15 cellular contexts compared by ENCODE assay signal in the genomic region with DNA sequence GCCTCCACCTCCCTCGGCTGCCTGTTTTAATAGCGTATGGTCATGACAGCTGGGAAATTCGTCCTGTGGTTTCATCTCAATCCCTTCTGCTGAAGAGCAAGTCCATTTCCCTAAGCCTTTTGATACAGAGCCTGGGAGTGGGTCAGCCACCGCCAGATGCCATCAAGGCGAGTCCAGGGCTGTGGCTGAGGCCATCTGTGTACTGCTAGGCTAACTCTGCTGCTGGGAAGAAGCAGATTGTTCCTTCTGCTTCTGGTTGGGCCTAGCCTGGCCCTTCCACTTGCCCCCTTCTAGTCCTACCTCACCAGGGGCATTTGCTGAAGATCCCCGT. TPM values are rescaled to one million over a fixed set of nuclear protein-coding genes. Genes with fewer than 3 reads are reported as not detected.
A peak's percentile ranks its signal among the peaks of the same experiment; 100 is the strongest.
DNase-seq lines count a peak whose midpoint lies in the region; ATAC-seq and TF ChIP-seq lines count a peak whose summit lies in the region.
"Had no signal": no experiment of that assay in that cellular context is flagged by ENCODE, and none has a peak within 500 bp of the region (broad histone marks: within the 10 kb centered on the region; RNA-seq: fewer than 3 reads in every experiment).

No MANE protein-coding gene starts in this region.

- TF ChIP-seq CTCF in HCT116 (IDR thresholded peaks at IDR 0.05 in 2 of 3, conservative IDR thresholded peaks at IDR 0.05 in 1 of 3; ENCODE audit: borderline replicate concordance in 1 of 3, insufficient read depth in 1 of 3, low read depth in 2 of 3, low read length in 2 of 3) = no peak
- TF ChIP-seq CTCF in RWPE2 (IDR thresholded peaks at IDR 0.05; ENCODE audit: poor library complexity, severe bottlenecking) = no peak
- no peak for TF ChIP-seq CTCF in esophagus squamous epithelium (IDR thresholded peaks at IDR 0.05)

- peaks cover 14% of the 10 kb centered on the region; the same call in 1 of the 2 replicates for H3K79me2 ChIP-seq in HCT116 (ENCODE audit: insufficient read depth, low read length)

- H3K9me3 ChIP-seq in HCT116 (ENCODE audit: control insufficient read depth in 1 of 2, insufficient read depth in 1 of 2, low read depth in 1 of 2, low read length in 2 of 2) (no peaks in the 10 kb centered on the region), RWPE2 (ENCODE audit: severe bottlenecking) (no peaks in the 10 kb centered on the region), esophagus squamous epithelium (no peaks in the 10 kb centered on the region)
- H3K9me3 ChIP-seq: HAP-1 had no signal

- POLR2A ChIA-PET in HCT116 (lab: Charles Lee) = no interaction called here

- BruUV-seq in HCT116 (replicated peaks; lab: Mats Ljungman, UMichigan) = no TSS peak

- no peaks in the 10 kb centered on the region for H3K9me2 ChIP-seq in HCT116 (ENCODE audit: insufficient read depth)

- H3K27me3 ChIP-seq in HCT116 (ENCODE audit: insufficient read depth, low read length) = no peaks in the 10 kb centered on the region
- no peaks in the 10 kb centered on the region for H3K27me3 ChIP-seq in RWPE2 (ENCODE audit: insufficient read depth, poor library complexity, severe bottlenecking)
- H3K27me3 ChIP-seq in esophagus squamous epithelium = no peaks in the 10 kb centered on the region

- no peak overlapping the region for H3K4me3 ChIP-seq in HCT116 (replicated peaks in 1 of 2; ENCODE audit: low read depth in 1 of 2, low read length in 2 of 2)
- H3K4me3 ChIP-seq in RWPE2 (ENCODE audit: severe bottlenecking) = no peak overlapping the region
- no peak overlapping the region for H3K4me3 ChIP-seq in esophagus squamous epithelium
- no peak overlapping the region for H3K4me3 ChIP-seq in skin epidermis
- H3K4me3 ChIP-seq: HAP-1 had no signal

- CTCF ChIA-PET in HCT116 (lab: Charles Lee) = interaction anchor here (1.1 to 1.2 kb wide), 2 partner anchors 19 to 27 kb away, joined by 3 read pairs; no protein-coding TSS in a partner anchor

- H3K27ac ChIP-seq in HCT116 (ENCODE audit: low read depth, low read length) = no peak overlapping the region
- H3K27ac ChIP-seq in RWPE2 (ENCODE audit: poor library complexity, severe bottlenecking) = peak overlapping the region; percentile 95
- H3K27ac ChIP-seq in esophagus squamous epithelium = peak overlapping the region; percentile 94 to 98 (median 94)
- H3K27ac ChIP-seq in skin epidermis = peak overlapping the region in 17 of 21 experiments; percentile 17 to 87 (median 57)

- no peaks in the 10 kb centered on the region for H4K20me1 ChIP-seq in HCT116 (ENCODE audit: insufficient read depth)

- H3K9ac ChIP-seq in HCT116 (ENCODE audit: low read length) = no peak overlapping the region

- 0 out of 2 replicates have a peak overlapping the region, but pooled peaks have one; percentile 7 for H3K4me2 ChIP-seq in HCT116 (ENCODE audit: low read length)

- no peak for ATAC-seq in HCT116
- peak; percentile 22; the same call in 1 of the 3 replicates for ATAC-seq in RWPE2 (ENCODE audit: low read depth)
- no peak for ATAC-seq in GM18873 (IDR thresholded peaks at IDR 0.05; ENCODE audit: low FRiP score, unreplicated experiment)
- ATAC-seq: activated T-cell treated with anti-CD3 and anti-CD28 coated beads, Interleukin-2, amount 50 U/mL, for 72 hours had no signal

- TF ChIP-seq RAD21 in HCT116 (IDR thresholded peaks at IDR 0.05; ENCODE audit: low read depth) = no peak

- RAD21 ChIA-PET in HCT116 (lab: Charles Lee; ENCODE audit: low non-redundant PET in 1 of 2, low total read pairs in 2 of 2, uncharacterized antibody in 2 of 2, unreplicated experiment in 2 of 2) = no interaction called here

- intact Hi-C loops in HCT116 (cut with micrococcal nuclease) (no loop called here), esophagus squamous epithelium (cut with DNase I) (no loop called here), posterior vena cava (cut with DNase I) (no loop called here)

- no peak overlapping the region for H2AFZ ChIP-seq in HCT116 (ENCODE audit: low read depth, low read length, poor library complexity, severe bottlenecking)

- WGBS in esophagus squamous epithelium, 2 donors = 59 to 83% methylated on average over 3 to 4 of the region's 6 CpGs

- H3K4me1 ChIP-seq in HCT116 (ENCODE audit: control insufficient read depth in 1 of 2, insufficient read depth in 2 of 2, low read length in 2 of 2) (peaks cover 13 to 53% of the 10 kb centered on the region in 2 experiments), RWPE2 (ENCODE audit: insufficient read depth, poor library complexity, severe bottlenecking) (peaks cover 56% of the 10 kb centered on the region), esophagus squamous epithelium (peaks cover 46 to 99% (median 55%) of the 10 kb centered on the region in 3 donors)
- H3K4me1 ChIP-seq: HAP-1 had no signal

- DNase-seq in HCT116 (ENCODE audit: low read depth, low spot score) = no peak
- no peak for DNase-seq in RWPE2 (ENCODE audit: low spot score)
- DNase-seq in esophagus squamous epithelium (lab: John Stamatoyannopoulos, UW) = no peak
- no peak for DNase-seq in posterior vena cava (ENCODE audit: low spot score)
- no peak for DNase-seq in dermis blood vessel endothelial cell
- no peak for DNase-seq in activated T-cell treated with anti-CD3 and anti-CD28 coated beads, Interleukin-2, amount 50 U/mL, for 1 hour
- DNase-seq: activated CD4-positive, alpha-beta T cell treated with anti-CD3 and anti-CD28 coated beads for 48 hours; activated T-cell treated with anti-CD3 and anti-CD28 coated beads, Interleukin-2, amount 50 U/mL, for 72 hours; kidney glomerular epithelial cell; NCI-H2171 treated with DMSO at 0.1 percent for 48 hours; OCI-M1; stimulated activated naive CD4-positive, alpha-beta T cell treated with Interleukin-2 at 50 U/mL for 16 hours had no signal

- no peak for TF ChIP-seq POLR2A in HCT116 (IDR thresholded peaks at IDR 0.05; ENCODE audit: borderline replicate concordance, extremely low read depth, insufficient read depth, insufficient read length)
- no peak for TF ChIP-seq POLR2A in esophagus squamous epithelium (IDR thresholded peaks at IDR 0.05)

- H3K36me3 ChIP-seq in HCT116 (ENCODE audit: control insufficient read depth in 1 of 2, insufficient read depth in 2 of 2, low read length in 2 of 2) (peaks cover 0 to 2% of the 10 kb centered on the region in 2 experiments; a peak in 1 of 4 replicates), RWPE2 (ENCODE audit: low read depth) (peaks cover 28% of the 10 kb centered on the region), esophagus squamous epithelium (peaks cover 0 to 23% (median 0%) of the 10 kb centered on the region in 3 donors)
- H3K36me3 ChIP-seq: HAP-1 had no signal

TF ChIP-seq in HCT116, 20 proteins besides CTCF, POLR2A, EP300 and RAD21 (continues in another document):
- no peak for TF ChIP-seq FOSL1 (IDR thresholded peaks at IDR 0.05; ENCODE audit: low read depth)
- no peak for TF ChIP-seq ZNF274 (IDR thresholded peaks at IDR 0.05; ENCODE audit: low read depth, low read length)
- no peak for TF ChIP-seq TCF7L2 (IDR thresholded peaks at IDR 0.05; ENCODE audit: borderline replicate concordance, extremely low read depth, insufficient read depth, insufficient read length)
- TF ChIP-seq, protein P1, sequence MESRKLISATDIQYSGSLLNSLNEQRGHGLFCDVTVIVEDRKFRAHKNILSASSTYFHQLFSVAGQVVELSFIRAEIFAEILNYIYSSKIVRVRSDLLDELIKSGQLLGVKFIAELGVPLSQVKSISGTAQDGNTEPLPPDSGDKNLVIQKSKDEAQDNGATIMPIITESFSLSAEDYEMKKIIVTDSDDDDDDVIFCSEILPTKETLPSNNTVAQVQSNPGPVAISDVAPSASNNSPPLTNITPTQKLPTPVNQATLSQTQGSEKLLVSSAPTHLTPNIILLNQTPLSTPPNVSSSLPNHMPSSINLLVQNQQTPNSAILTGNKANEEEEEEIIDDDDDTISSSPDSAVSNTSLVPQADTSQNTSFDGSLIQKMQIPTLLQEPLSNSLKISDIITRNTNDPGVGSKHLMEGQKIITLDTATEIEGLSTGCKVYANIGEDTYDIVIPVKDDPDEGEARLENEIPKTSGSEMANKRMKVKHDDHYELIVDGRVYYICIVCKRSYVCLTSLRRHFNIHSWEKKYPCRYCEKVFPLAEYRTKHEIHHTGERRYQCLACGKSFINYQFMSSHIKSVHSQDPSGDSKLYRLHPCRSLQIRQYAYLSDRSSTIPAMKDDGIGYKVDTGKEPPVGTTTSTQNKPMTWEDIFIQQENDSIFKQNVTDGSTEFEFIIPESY (IDR thresholded peaks at IDR 0.05; ENCODE audit: extremely low read depth, insufficient replicate concordance, low read length) = no peak
- TF ChIP-seq, protein P2, sequence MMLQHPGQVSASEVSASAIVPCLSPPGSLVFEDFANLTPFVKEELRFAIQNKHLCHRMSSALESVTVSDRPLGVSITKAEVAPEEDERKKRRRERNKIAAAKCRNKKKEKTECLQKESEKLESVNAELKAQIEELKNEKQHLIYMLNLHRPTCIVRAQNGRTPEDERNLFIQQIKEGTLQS (IDR thresholded peaks at IDR 0.05) = no peak
- no peak for TF ChIP-seq POLR2AphosphoS5 (IDR thresholded peaks at IDR 0.05; ENCODE audit: low read depth, low read length)
- TF ChIP-seq ZFX (IDR thresholded peaks at IDR 0.05) = no peak
- TF ChIP-seq SIN3A (IDR thresholded peaks at IDR 0.05; ENCODE audit: low read depth) = no peak
- TF ChIP-seq JUND (IDR thresholded peaks at IDR 0.05) = no peak
- TF ChIP-seq EGR1 (IDR thresholded peaks at IDR 0.05; ENCODE audit: low read depth) = no peak
- TF ChIP-seq YY1 (IDR thresholded peaks at IDR 0.05; ENCODE audit: extremely low read depth, insufficient replicate concordance, low read depth, low read length) = no peak
- TF ChIP-seq SRF (IDR thresholded peaks at IDR 0.05; ENCODE audit: low read depth) = no peak
- TF ChIP-seq ELF1 (IDR thresholded peaks at IDR 0.05; ENCODE audit: borderline replicate concordance, low read depth) = no peak
- no peak for TF ChIP-seq EZH2 (IDR thresholded peaks at IDR 0.05)
- TF ChIP-seq, protein P3, sequence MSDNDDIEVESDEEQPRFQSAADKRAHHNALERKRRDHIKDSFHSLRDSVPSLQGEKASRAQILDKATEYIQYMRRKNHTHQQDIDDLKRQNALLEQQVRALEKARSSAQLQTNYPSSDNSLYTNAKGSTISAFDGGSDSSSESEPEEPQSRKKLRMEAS (IDR thresholded peaks at IDR 0.05) = no peak
- no peak for TF ChIP-seq EZH2phosphoT487 (IDR thresholded peaks at IDR 0.05; ENCODE audit: borderline replicate concordance)
- TF ChIP-seq CBX3 (IDR thresholded peaks at IDR 0.05; ENCODE audit: low read depth) = no peak
- no peak for TF ChIP-seq SP1 (IDR thresholded peaks at IDR 0.05; ENCODE audit: low read depth)

RNA-seq across cellular contexts. Expression of gene NECTIN1, which starts 26.8 kb away (rescaled TPM):
- 23.8 TPM for total RNA-seq in HCT116 (2021; ENCODE audit: unreplicated experiment)
- polyA plus RNA-seq in HCT116 (2012) = 17.7 and 22.2 TPM in 2 replicates
- total RNA-seq in esophagus squamous epithelium = 100 to 1,000 TPM in 2 of 4 donors, 10 to 100 TPM in 2; 72.5 to 163 (median 117) TPM
- total RNA-seq in posterior vena cava = 10 to 100 TPM; 10.6 to 11.4 TPM
- 3.1 and 7.5 TPM in 2 replicates for total RNA-seq in dermis blood vessel endothelial cell
